In the genomic region with DNA sequence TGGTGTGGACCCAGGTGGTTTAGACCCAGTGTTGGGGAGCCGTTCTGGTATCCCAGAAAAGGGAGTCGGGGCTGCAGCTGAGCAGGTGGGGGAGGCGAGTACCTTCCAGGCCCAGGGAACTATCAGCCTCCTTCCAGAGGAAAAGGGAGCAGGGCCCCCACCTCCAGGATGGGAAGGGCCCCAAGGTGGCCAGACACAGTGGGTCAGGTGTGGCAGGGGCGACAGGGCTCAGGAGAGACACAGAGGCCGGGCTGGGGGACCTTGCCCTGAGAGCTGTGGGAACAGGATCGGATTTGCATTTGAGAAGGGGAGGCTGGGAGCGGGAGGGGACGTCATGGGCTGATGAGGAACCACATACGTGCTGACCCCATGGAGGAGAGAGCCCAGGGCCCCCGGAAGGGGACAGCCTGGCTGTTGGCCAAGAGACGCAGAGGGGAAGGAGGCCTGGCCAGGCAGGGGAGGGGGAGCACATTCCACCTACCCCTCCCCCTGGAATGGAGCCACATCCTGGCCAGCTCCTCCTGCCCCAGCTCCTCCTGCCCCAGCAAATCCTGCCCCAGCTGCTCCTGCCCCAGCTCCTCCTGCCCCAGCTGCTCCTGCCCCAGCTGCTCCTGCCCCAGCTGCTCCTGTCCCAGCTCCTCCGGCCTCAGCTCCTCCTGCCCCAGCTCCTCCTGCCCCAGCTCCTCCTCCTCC, we compare ENCODE assay signal across 14 cellular contexts. TPM values are rescaled to one million over a fixed set of nuclear protein-coding genes. Genes with fewer than 3 reads are reported as not detected.
DNase-seq lines count a peak whose midpoint lies in the region; ATAC-seq and TF ChIP-seq lines count a peak whose summit lies in the region.
"Had no signal": no experiment of that assay in that cellular context is flagged by ENCODE, and none has a peak within 500 bp of the region (broad histone marks: within the 10 kb centered on the region; RNA-seq: fewer than 3 reads in every experiment).

No MANE protein-coding gene starts in this region.

- H3K36me3 Mint-ChIP-seq in type B pancreatic cell (no peaks in the 10 kb centered on the region), immature natural killer cell (no peaks in the 10 kb centered on the region)

- peaks cover 64% of the 10 kb centered on the region for H3K4me1 ChIP-seq in left ventricle myocardium inferior

- intact Hi-C loops in Right ventricle myocardium inferior (cut with DNase I) (no loop called here), left ventricle myocardium inferior (cut with micrococcal nuclease) (no loop called here)

- peaks cover 6% of the 10 kb centered on the region for H3K27me3 Mint-ChIP-seq in type B pancreatic cell
- peaks cover 0 to 2% (median 0%) of the 10 kb centered on the region in 3 donors for H3K27me3 Mint-ChIP-seq in immature natural killer cell (ENCODE audit: low read depth in 3 of 3)

- H3K4me3 ChIP-seq in left ventricle myocardium inferior, result no peak overlapping the region
- H3K4me3 ChIP-seq: ovary had no signal

- TF ChIP-seq CTCF in left ventricle myocardium inferior (IDR thresholded peaks at IDR 0.05; ENCODE audit: borderline replicate concordance) (no peak), VCaP (conservative IDR thresholded peaks at IDR 0.05) (no peak), type B pancreatic cell (conservative IDR thresholded peaks at IDR 0.05) (no peak)

- peak; percentile 69 for DNase-seq in Right ventricle myocardium inferior (ENCODE audit: missing footprints)
- no peak for DNase-seq in left ventricle myocardium inferior
- DNase-seq in iPS-NIHi7 (ENCODE audit: extremely low spot score), result peak; percentile 72
- DNase-seq in type B pancreatic cell (ENCODE audit: extremely low spot score, unreplicated experiment), result no peak
- no peak for DNase-seq in immature natural killer cell
- no peak for DNase-seq in stimulated activated CD4-positive, alpha-beta T cell treated with anti-CD3 and anti-CD28 coated beads, Interleukin-2, amount 100 ng/mL, for 48 hours
- DNase-seq: activated CD4-positive, alpha-beta T cell treated with anti-CD3 and anti-CD28 coated beads, Interleukin-2, amount 10 ng/mL, durations not matched to agents 24 days and 14 days; head of caudate nucleus; stimulated activated CD4-positive, alpha-beta T cell treated with anti-CD3 and anti-CD28 coated beads, Interleukin-1b, Interleukin-23, amount 100 ng/mL, for 48 hours; SW 1271 had no signal

- H3K9me3 ChIP-seq in left ventricle myocardium inferior (replicated peaks), result no peaks in the 10 kb centered on the region
- H3K9me3 ChIP-seq: ovary had no signal

- H3K9me3 Mint-ChIP-seq in type B pancreatic cell (no peaks in the 10 kb centered on the region), immature natural killer cell (no peaks in the 10 kb centered on the region)
- H3K9me3 Mint-ChIP-seq: activated CD4-positive, alpha-beta T cell treated with anti-CD3 and anti-CD28 coated beads, Interleukin-2, amount 10 ng/mL, durations not matched to agents 24 days and 14 days had no signal

- H3K27me3 ChIP-seq in left ventricle myocardium inferior (ENCODE audit: low read depth), result no peaks in the 10 kb centered on the region
- H3K27me3 ChIP-seq: brain microvascular endothelial cell, ovary had no signal

- H3K4me1 Mint-ChIP-seq in type B pancreatic cell (ENCODE audit: unreplicated experiment) (peaks cover 26% of the 10 kb centered on the region), immature natural killer cell (peaks cover 0 to 1% of the 10 kb centered on the region in 2 donors)
- H3K4me1 Mint-ChIP-seq: activated CD4-positive, alpha-beta T cell treated with anti-CD3 and anti-CD28 coated beads, Interleukin-2, amount 10 ng/mL, durations not matched to agents 24 days and 14 days had no signal

- H3K4me3 Mint-ChIP-seq in type B pancreatic cell (peak overlapping the region; percentile 20), immature natural killer cell (no peak overlapping the region)
- H3K4me3 Mint-ChIP-seq: activated CD4-positive, alpha-beta T cell treated with anti-CD3 and anti-CD28 coated beads, Interleukin-2, amount 10 ng/mL, durations not matched to agents 24 days and 14 days had no signal

- ATAC-seq in Right ventricle myocardium inferior (no peak), HG02938 (IDR thresholded peaks at IDR 0.05; ENCODE audit: unreplicated experiment) (no peak)

- no peaks in the 10 kb centered on the region for H3K36me3 ChIP-seq in left ventricle myocardium inferior
- H3K36me3 ChIP-seq: brain microvascular endothelial cell, ovary had no signal

- H3K27ac Mint-ChIP-seq in type B pancreatic cell (peak overlapping the region; percentile 56), immature natural killer cell (no peak overlapping the region)
- H3K27ac Mint-ChIP-seq: activated CD4-positive, alpha-beta T cell treated with anti-CD3 and anti-CD28 coated beads, Interleukin-2, amount 10 ng/mL, durations not matched to agents 24 days and 14 days had no signal

- no peak overlapping the region for H3K27ac ChIP-seq in left ventricle myocardium inferior (replicated peaks)
- peak overlapping the region; percentile 66 for H3K27ac ChIP-seq in VCaP
- H3K27ac ChIP-seq: brain microvascular endothelial cell, ovary had no signal

RNA-seq across cellular contexts. Expression of a gene that starts 9.7 kb away (rescaled TPM):
- total RNA-seq in Right ventricle myocardium inferior, result 15.8 TPM
- total RNA-seq in left ventricle myocardium inferior, result 10.9 TPM
- 124 and 166 TPM in 2 replicates for total RNA-seq in type B pancreatic cell (ENCODE audit: low replicate concordance)
- polyA plus RNA-seq in immature natural killer cell, result 1 to 10 TPM; 1.3 to 3.2 (median 1.6) TPM

Comparison
In these comparisons a context has a peak if more than half of its experiments do, and no peak if none do; other contexts are left out.
1. DNase-seq: peak in Right ventricle myocardium inferior (single experiment) and iPS-NIHi7 (single experiment); none in left ventricle myocardium inferior (single experiment), type B pancreatic cell (single experiment), immature natural killer cell (0 of 3) and stimulated activated CD4-positive, alpha-beta T cell treated with anti-CD3 and anti-CD28 coated beads, Interleukin-2, amount 100 ng/mL, for 48 hours (0 of 2).